In the genomic region with DNA sequence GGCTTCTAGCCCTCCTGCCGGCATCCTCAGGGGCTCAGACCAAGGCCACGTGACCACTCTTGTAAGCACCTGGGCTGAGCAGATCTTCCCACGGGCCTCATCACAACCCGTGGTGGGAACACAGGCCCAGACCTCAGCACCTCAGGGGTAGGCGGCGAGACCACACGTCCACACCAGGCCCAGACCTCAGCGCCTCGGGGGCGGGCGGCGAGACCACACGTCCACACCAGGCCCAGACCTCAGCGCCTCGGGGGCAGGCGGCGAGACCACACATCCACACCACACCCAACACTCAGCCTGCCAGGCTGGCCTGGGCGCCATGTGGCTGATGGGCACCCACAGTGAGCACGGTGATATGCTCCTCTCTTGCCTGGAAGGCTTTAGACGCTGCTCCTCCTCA, we compare ENCODE assay signal across 20 cellular contexts.
DNase-seq lines count a peak whose midpoint lies in the region; ATAC-seq and TF ChIP-seq lines count a peak whose summit lies in the region.
"Had no signal": no experiment of that assay in that cellular context is flagged by ENCODE, and none has a peak within 500 bp of the region (broad histone marks: within the 10 kb centered on the region; RNA-seq: fewer than 3 reads in every experiment).

No MANE protein-coding gene starts in this region.

- no peak overlapping the region for H3K4me3 Mint-ChIP-seq in stimulated activated memory B cell treated with anti-CD40 and anti-IgM and Interleukin-4, amounts not matched to agents 10 μg/mL and 1 μg/mL and 100 μg/mL, for 72 hours
- H3K4me3 Mint-ChIP-seq: CD4-positive, alpha-beta memory T cell; GM23338; H9 had no signal

- no peak for TF ChIP-seq CTCF in right atrium auricular region (IDR thresholded peaks at IDR 0.05)

- no peak overlapping the region for H2AFZ ChIP-seq in neuronal stem cell (ENCODE audit: low read length)
- H2AFZ ChIP-seq: GM23338 had no signal

- H3K27ac Mint-ChIP-seq in stimulated activated memory B cell treated with anti-CD40 and anti-IgM and Interleukin-4, amounts not matched to agents 10 μg/mL and 1 μg/mL and 100 μg/mL, for 72 hours, result no peak overlapping the region
- H3K27ac Mint-ChIP-seq: CD4-positive, alpha-beta memory T cell; GM23338; H9 had no signal

- H3K14ac ChIP-seq in neuronal stem cell (ENCODE audit: low read length), result no peak overlapping the region

- H3K23ac ChIP-seq in neuronal stem cell (ENCODE audit: low read depth, low read length, poor library complexity), result no peak overlapping the region

- peak overlapping the region; percentile 68 for H3K18ac ChIP-seq in neuronal stem cell (ENCODE audit: low read length)

- no CpG with 5 or more reads among the region's 20 CpGs for WGBS in neuronal stem cell (ENCODE audit: extremely low coverage in 2 of 2, insufficient read length in 2 of 2, insufficient replicate concordance in 1 of 2), 2 donors

- no peak overlapping the region for H3K4me3 ChIP-seq in right atrium auricular region
- H3K4me3 ChIP-seq in neuronal stem cell (ENCODE audit: low read length in 2 of 2), result no peak overlapping the region
- H3K4me3 ChIP-seq: GM23338 had no signal

- no peak overlapping the region for H3K4me2 ChIP-seq in neuronal stem cell (ENCODE audit: insufficient read depth, low read length, poor library complexity, severe bottlenecking)
- H3K4me2 ChIP-seq: GM23338 had no signal

- peaks cover 9% of the 10 kb centered on the region for H3K4me1 Mint-ChIP-seq in stimulated activated memory B cell treated with anti-CD40 and anti-IgM and Interleukin-4, amounts not matched to agents 10 μg/mL and 1 μg/mL and 100 μg/mL, for 72 hours
- H3K4me1 Mint-ChIP-seq: GM23338 had no signal

- no peak overlapping the region for H4K8ac ChIP-seq in neuronal stem cell (ENCODE audit: low read depth, low read length)

- no peak overlapping the region for H4K91ac ChIP-seq in neuronal stem cell (ENCODE audit: low read depth, low read length, poor library complexity)

- H2BK120ac ChIP-seq in neuronal stem cell (ENCODE audit: low read depth, low read length), result no peak overlapping the region

- H3K27ac ChIP-seq in right atrium auricular region (no peak overlapping the region), neuronal stem cell (replicated peaks; ENCODE audit: low read length) (no peak overlapping the region)
- H3K27ac ChIP-seq: 22Rv1 had no signal

- no peak overlapping the region for H3K9ac ChIP-seq in neuronal stem cell (ENCODE audit: low read depth, low read length, poor library complexity)

- DNase-seq in Right ventricle myocardium inferior (ENCODE audit: missing footprints) (no peak), right atrium auricular region (ENCODE audit: low spot score) (no peak), neuronal stem cell (ENCODE audit: low spot score) (no peak), NCI-H2196 (lab: John Stamatoyannopoulos, UW; ENCODE audit: unreplicated experiment) (no peak)
- DNase-seq: ACHN; AML-193; BE2C; C1 segment of cervical spinal cord; Calu3; CD4-positive, alpha-beta memory T cell; COR-L47; DMS53; DMS79 treated with DMSO at 0.1 percent for 48 hours; GF-D8; H9 had no signal

- no peaks in the 10 kb centered on the region for H3K4me1 ChIP-seq in right atrium auricular region
- H3K4me1 ChIP-seq in neuronal stem cell (ENCODE audit: control insufficient read depth in 2 of 2, insufficient read depth in 1 of 2, low read depth in 1 of 2, low read length in 2 of 2), result peaks cover 0 to 5% of the 10 kb centered on the region in 2 donors
- H3K4me1 ChIP-seq: BE2C had no signal

- no peak overlapping the region for H2BK12ac ChIP-seq in neuronal stem cell (ENCODE audit: low read length)

- H3K9me3 Mint-ChIP-seq in stimulated activated memory B cell treated with anti-CD40 and anti-IgM and Interleukin-4, amounts not matched to agents 10 μg/mL and 1 μg/mL and 100 μg/mL, for 72 hours, result no peaks in the 10 kb centered on the region

- intact Hi-C loops in Right ventricle myocardium inferior (cut with DNase I), result no loop called here

- no peak overlapping the region for H2AK5ac ChIP-seq in neuronal stem cell (ENCODE audit: low read depth, low read length)

- no peaks in the 10 kb centered on the region for H3K79me1 ChIP-seq in neuronal stem cell (ENCODE audit: low read depth, low read length)

- peaks cover 13% of the 10 kb centered on the region for H3K27me3 Mint-ChIP-seq in stimulated activated memory B cell treated with anti-CD40 and anti-IgM and Interleukin-4, amounts not matched to agents 10 μg/mL and 1 μg/mL and 100 μg/mL, for 72 hours

- H3K36me3 ChIP-seq in right atrium auricular region (no peaks in the 10 kb centered on the region), neuronal stem cell (replicated peaks in 1 of 2; ENCODE audit: control insufficient read depth in 2 of 2, insufficient read depth in 2 of 2, low read length in 2 of 2) (no peaks in the 10 kb centered on the region)
- H3K36me3 ChIP-seq: BE2C had no signal

- H2BK15ac ChIP-seq in neuronal stem cell (ENCODE audit: low read length), result no peak overlapping the region

- H3K4ac ChIP-seq in neuronal stem cell (ENCODE audit: low read length), result no peak overlapping the region

- H3K9me3 ChIP-seq in right atrium auricular region (no peaks in the 10 kb centered on the region), neuronal stem cell (replicated peaks in 1 of 2; ENCODE audit: control insufficient read depth in 2 of 2, insufficient read depth in 1 of 2, low read depth in 1 of 2, low read length in 2 of 2) (no peaks in the 10 kb centered on the region)
- H3K9me3 ChIP-seq: BE2C had no signal

- no peak overlapping the region for H2BK5ac ChIP-seq in neuronal stem cell (ENCODE audit: low read length)

- no peaks in the 10 kb centered on the region for H3K27me3 ChIP-seq in right atrium auricular region
- H3K27me3 ChIP-seq in neuronal stem cell (ENCODE audit: control insufficient read depth in 3 of 3, insufficient read depth in 3 of 3, low read depth in 1 of 3, low read length in 3 of 3), result no peaks in the 10 kb centered on the region
- H3K27me3 ChIP-seq: BE2C had no signal

- ATAC-seq in Right ventricle myocardium inferior, result peak; percentile 31
- ATAC-seq in stimulated activated memory B cell treated with anti-CD40 and anti-IgM and Interleukin-4, amounts not matched to agents 10 μg/mL and 1 μg/mL and 100 μg/mL, for 72 hours, result peak; percentile 47
- ATAC-seq in GM18873 (IDR thresholded peaks at IDR 0.05; ENCODE audit: low FRiP score, unreplicated experiment), result no peak
- ATAC-seq: GM23338, HCT116 had no signal

- H3K36me3 Mint-ChIP-seq in stimulated activated memory B cell treated with anti-CD40 and anti-IgM and Interleukin-4, amounts not matched to agents 10 μg/mL and 1 μg/mL and 100 μg/mL, for 72 hours, result no peaks in the 10 kb centered on the region
- H3K36me3 Mint-ChIP-seq: CD4-positive, alpha-beta memory T cell had no signal
